In genomic region chr1:178168535-178168934, GRCh38 we compare ENCODE assay signal across 1 cellular context.
TF ChIP-seq lines count a peak whose summit lies in the region.

No MANE protein-coding gene starts in this region.

TF ChIP-seq in IMR-90, 13 proteins besides CTCF, POLR2A, EP300 and RAD21 (continued from another document):
- TF ChIP-seq ELK1 (IDR thresholded peaks at IDR 0.05; ENCODE audit: borderline replicate concordance, low read depth, low read length) (no peak), RFX5 (IDR thresholded peaks at IDR 0.05; ENCODE audit: low read depth, low read length) (no peak), RCOR1 (IDR thresholded peaks at IDR 0.05; ENCODE audit: insufficient replicate concordance, low read length) (no peak), SMC3 (IDR thresholded peaks at IDR 0.05; ENCODE audit: low read depth, low read length) (no peak), CHD1 (IDR thresholded peaks at IDR 0.05; ENCODE audit: low read depth, low read length) (no peak), CEBPB (IDR thresholded peaks at IDR 0.05; ENCODE audit: low read depth, low read length) (no peak), NFE2L2 (IDR thresholded peaks at IDR 0.05; ENCODE audit: low read depth, low read length) (no peak), USF2 (IDR thresholded peaks at IDR 0.05; ENCODE audit: low read depth, low read length) (no peak), MXI1 (IDR thresholded peaks at IDR 0.05; ENCODE audit: borderline replicate concordance, low read depth, low read length) (no peak), MAFK (IDR thresholded peaks at IDR 0.05; ENCODE audit: low read depth, low read length) (no peak)
TF ChIP-seq in IMR-90: peak in this region for 0.
